1 cellular context compared by ENCODE assay signal in genomic region chr1:40786171-40786994, GRCh38.
TF ChIP-seq lines count a peak whose summit lies in the region.

No MANE protein-coding gene starts in this region.

TF ChIP-seq in HEK293, 187 proteins besides CTCF, POLR2A, EP300 and RAD21 (continued from another document):
- TF ChIP-seq, protein P1, sequence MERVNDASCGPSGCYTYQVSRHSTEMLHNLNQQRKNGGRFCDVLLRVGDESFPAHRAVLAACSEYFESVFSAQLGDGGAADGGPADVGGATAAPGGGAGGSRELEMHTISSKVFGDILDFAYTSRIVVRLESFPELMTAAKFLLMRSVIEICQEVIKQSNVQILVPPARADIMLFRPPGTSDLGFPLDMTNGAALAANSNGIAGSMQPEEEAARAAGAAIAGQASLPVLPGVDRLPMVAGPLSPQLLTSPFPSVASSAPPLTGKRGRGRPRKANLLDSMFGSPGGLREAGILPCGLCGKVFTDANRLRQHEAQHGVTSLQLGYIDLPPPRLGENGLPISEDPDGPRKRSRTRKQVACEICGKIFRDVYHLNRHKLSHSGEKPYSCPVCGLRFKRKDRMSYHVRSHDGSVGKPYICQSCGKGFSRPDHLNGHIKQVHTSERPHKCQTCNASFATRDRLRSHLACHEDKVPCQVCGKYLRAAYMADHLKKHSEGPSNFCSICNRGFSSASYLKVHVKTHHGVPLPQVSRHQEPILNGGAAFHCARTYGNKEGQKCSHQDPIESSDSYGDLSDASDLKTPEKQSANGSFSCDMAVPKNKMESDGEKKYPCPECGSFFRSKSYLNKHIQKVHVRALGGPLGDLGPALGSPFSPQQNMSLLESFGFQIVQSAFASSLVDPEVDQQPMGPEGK (tag by site-specific recombination; IDR thresholded peaks at IDR 0.05) = peak; percentile 12; the same call in 1 of the 2 replicates
- TF ChIP-seq, protein P2, sequence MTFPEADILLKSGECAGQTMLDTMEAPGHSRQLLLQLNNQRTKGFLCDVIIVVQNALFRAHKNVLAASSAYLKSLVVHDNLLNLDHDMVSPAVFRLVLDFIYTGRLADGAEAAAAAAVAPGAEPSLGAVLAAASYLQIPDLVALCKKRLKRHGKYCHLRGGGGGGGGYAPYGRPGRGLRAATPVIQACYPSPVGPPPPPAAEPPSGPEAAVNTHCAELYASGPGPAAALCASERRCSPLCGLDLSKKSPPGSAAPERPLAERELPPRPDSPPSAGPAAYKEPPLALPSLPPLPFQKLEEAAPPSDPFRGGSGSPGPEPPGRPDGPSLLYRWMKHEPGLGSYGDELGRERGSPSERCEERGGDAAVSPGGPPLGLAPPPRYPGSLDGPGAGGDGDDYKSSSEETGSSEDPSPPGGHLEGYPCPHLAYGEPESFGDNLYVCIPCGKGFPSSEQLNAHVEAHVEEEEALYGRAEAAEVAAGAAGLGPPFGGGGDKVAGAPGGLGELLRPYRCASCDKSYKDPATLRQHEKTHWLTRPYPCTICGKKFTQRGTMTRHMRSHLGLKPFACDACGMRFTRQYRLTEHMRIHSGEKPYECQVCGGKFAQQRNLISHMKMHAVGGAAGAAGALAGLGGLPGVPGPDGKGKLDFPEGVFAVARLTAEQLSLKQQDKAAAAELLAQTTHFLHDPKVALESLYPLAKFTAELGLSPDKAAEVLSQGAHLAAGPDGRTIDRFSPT (tag by site-specific recombination; IDR thresholded peaks at IDR 0.05) = peak; percentile 37; the same call in 1 of the 2 replicates
- no peak for TF ChIP-seq ZNF555 (tag by site-specific recombination; conservative IDR thresholded peaks at IDR 0.05)
- TF ChIP-seq GLIS2 (tag by site-specific recombination; IDR thresholded peaks at IDR 0.05) = peak; percentile 23; the same call in 1 of the 2 replicates
- TF ChIP-seq ZNF544 (tag by site-specific recombination; IDR thresholded peaks at IDR 0.05) = no peak
- TF ChIP-seq ZXDB (tag by site-specific recombination; IDR thresholded peaks at IDR 0.05) = peak; percentile 57; the same call in 1 of the 2 replicates
- 0 out of 2 replicates have a peak, but pooled peaks have one; percentile 52 for TF ChIP-seq ZNF768 (tag by site-specific recombination; IDR thresholded peaks at IDR 0.05)
